In genomic region chr21:37562920-37563640, GRCh38 we compare ENCODE assay signal across 8 cellular contexts.
DNase-seq lines count a peak whose midpoint lies in the region; ATAC-seq and TF ChIP-seq lines count a peak whose summit lies in the region.

No MANE protein-coding gene starts in this region.

- peaks cover 15% of the 10 kb centered on the region for H3K27me3 Mint-ChIP-seq in endodermal cell (ENCODE audit: insufficient read depth)

- peak overlapping the region; percentile 65 for H3K4me3 Mint-ChIP-seq in endodermal cell

- H3K36me3 Mint-ChIP-seq in endodermal cell (ENCODE audit: low read depth), result no peaks in the 10 kb centered on the region

- H3K4me2 ChIP-seq in SK-N-SH (peak overlapping the region; percentile 96), osteoblast (ENCODE audit: insufficient read depth, low read length) (peak overlapping the region; percentile 99)

- no peak for TF ChIP-seq CTCF in SK-N-SH (IDR thresholded peaks at IDR 0.05)
- TF ChIP-seq CTCF in RWPE2 (IDR thresholded peaks at IDR 0.05; ENCODE audit: poor library complexity, severe bottlenecking), result no peak
- TF ChIP-seq CTCF in endodermal cell (conservative IDR thresholded peaks at IDR 0.05), result no peak
- no peak for TF ChIP-seq CTCF in osteoblast (IDR thresholded peaks at IDR 0.05; ENCODE audit: extremely low read depth, low read depth, low read length)

- H3K36me3 ChIP-seq in SK-N-SH (replicated peaks in 1 of 2; ENCODE audit: control insufficient read depth in 1 of 2, insufficient read depth in 2 of 2, low read length in 1 of 2) (no peaks in the 10 kb centered on the region), RWPE2 (ENCODE audit: low read depth) (no peaks in the 10 kb centered on the region), endodermal cell (ENCODE audit: control insufficient read depth, insufficient read depth, low read length) (no peaks in the 10 kb centered on the region), osteoblast (ENCODE audit: insufficient read depth, low read length) (no peaks in the 10 kb centered on the region)

- DNase-seq in SK-N-SH, result no peak
- DNase-seq in RWPE2 (ENCODE audit: low spot score), result no peak
- no peak for DNase-seq in endodermal cell
- no peak for DNase-seq in osteoblast (ENCODE audit: insufficient read length, low spot score, missing footprints)
- DNase-seq in erythroblast (lab: John Stamatoyannopoulos, UW), result no peak
- no peak for DNase-seq in NCI-H2107 (lab: John Stamatoyannopoulos, UW)

- no peaks in the 10 kb centered on the region for H3K27me3 ChIP-seq in SK-N-SH (ENCODE audit: insufficient read depth)
- H3K27me3 ChIP-seq in RWPE2 (ENCODE audit: insufficient read depth, poor library complexity, severe bottlenecking), result no peaks in the 10 kb centered on the region
- no peaks in the 10 kb centered on the region for H3K27me3 ChIP-seq in endodermal cell (ENCODE audit: control insufficient read depth, insufficient read depth, low read length, poor library complexity, severe bottlenecking)
- no peaks in the 10 kb centered on the region for H3K27me3 ChIP-seq in osteoblast (ENCODE audit: insufficient read depth, low read length)

- peaks cover 7 to 20% of the 10 kb centered on the region in 2 experiments; a peak in 2 of 4 replicates for H3K4me1 ChIP-seq in SK-N-SH (ENCODE audit: control insufficient read depth in 1 of 2, insufficient read depth in 2 of 2, low read depth in 1 of 2, low read length in 1 of 2)
- no peaks in the 10 kb centered on the region for H3K4me1 ChIP-seq in RWPE2 (ENCODE audit: insufficient read depth, poor library complexity, severe bottlenecking)
- H3K4me1 ChIP-seq in endodermal cell (ENCODE audit: control insufficient read depth, insufficient read depth, low read length), result no peaks in the 10 kb centered on the region
- H3K4me1 ChIP-seq in osteoblast (ENCODE audit: insufficient read depth, low read length), result peaks cover 19% of the 10 kb centered on the region

- TF ChIP-seq RAD21 in SK-N-SH (IDR thresholded peaks at IDR 0.05; ENCODE audit: low read length), result no peak

- H3K9me3 Mint-ChIP-seq in endodermal cell, result peaks cover 25% of the 10 kb centered on the region

- WGBS in SK-N-SH (ENCODE audit: low lambda C conversion rate), result 93% methylated on average over 5 of the region's 22 CpGs
- 90 to 96% methylated on average over 14 to 22 of the region's 22 CpGs for WGBS in endodermal cell (ENCODE audit: insufficient coverage in 1 of 2, insufficient read length in 1 of 2), 2 experiments

- H4K20me1 ChIP-seq in SK-N-SH (ENCODE audit: insufficient read depth) (no peaks in the 10 kb centered on the region), osteoblast (ENCODE audit: insufficient read depth, low read length) (no peaks in the 10 kb centered on the region)

- H3K27ac ChIP-seq in SK-N-SH (ENCODE audit: low read depth in 2 of 2, low read length in 1 of 2), result peak overlapping the region; percentile 87 to 99
- peak overlapping the region; percentile 75 for H3K27ac ChIP-seq in RWPE2 (ENCODE audit: poor library complexity, severe bottlenecking)
- no peak overlapping the region for H3K27ac ChIP-seq in endodermal cell (ENCODE audit: low read depth, low read length)
- H3K27ac ChIP-seq in osteoblast (ENCODE audit: low read depth, low read length), result peak overlapping the region; percentile 99

- H3K4me3 ChIP-seq in SK-N-SH (ENCODE audit: low read depth in 2 of 2, low read length in 1 of 2) (peak overlapping the region; percentile 68 to 73), RWPE2 (ENCODE audit: severe bottlenecking) (peak overlapping the region; percentile 37), endodermal cell (ENCODE audit: low read length) (peak overlapping the region; percentile 65), osteoblast (ENCODE audit: insufficient read depth, low read length) (peak overlapping the region; percentile 85)

- ATAC-seq in SK-N-SH treated with all-trans-retinoic acid at 6 μM for 48 hours (no peak), HG02678 (IDR thresholded peaks at IDR 0.05; ENCODE audit: unreplicated experiment) (peak; percentile 11), RWPE2 (ENCODE audit: low read depth) (no peak)

- CTCF ChIA-PET in SK-N-SH (lab: Yijun Ruan, JAX), result interaction anchor here (1.0 to 2.9 kb wide), 4 partner anchors 10 to 352 kb away, joined by 3 to 8 read pairs (median 4); no protein-coding TSS in a partner anchor

- no peak overlapping the region for H3K27ac Mint-ChIP-seq in endodermal cell

- H3K79me2 ChIP-seq in SK-N-SH (ENCODE audit: insufficient read depth) (no peaks in the 10 kb centered on the region), osteoblast (ENCODE audit: insufficient read depth, low read length) (no peaks in the 10 kb centered on the region)

- H3K9me3 ChIP-seq in SK-N-SH (no peaks in the 10 kb centered on the region), RWPE2 (ENCODE audit: severe bottlenecking) (no peaks in the 10 kb centered on the region), endodermal cell (ENCODE audit: control insufficient read depth, low read length) (peaks cover 10% of the 10 kb centered on the region), osteoblast (ENCODE audit: low read depth, low read length) (no peaks in the 10 kb centered on the region)

- POLR2A ChIA-PET in SK-N-SH (lab: Yijun Ruan, JAX), result interaction anchor here (0.9 to 1.5 kb wide), 6 partner anchors 8 to 295 kb away, joined by 3 to 9 read pairs (median 4); partner anchors contain the start of gene VPS26C

- TF ChIP-seq EP300 in SK-N-SH (IDR thresholded peaks at IDR 0.05; ENCODE audit: borderline replicate concordance in 1 of 2, low read depth in 1 of 2, low read length in 1 of 2), result no peak

- no peak for TF ChIP-seq POLR2A in erythroblast (IDR thresholded peaks at IDR 0.05; ENCODE audit: low read length)

- peak overlapping the region; percentile 94 for H3K9ac ChIP-seq in SK-N-SH
- no peak overlapping the region for H3K9ac ChIP-seq in endodermal cell (ENCODE audit: extremely low read depth, low read length, poor library complexity, severe bottlenecking)

- peaks cover 14% of the 10 kb centered on the region for H3K4me1 Mint-ChIP-seq in endodermal cell

- no peaks in the 10 kb centered on the region for H3K9me2 ChIP-seq in SK-N-SH

- peak overlapping the region; percentile 99 for H2AFZ ChIP-seq in SK-N-SH (ENCODE audit: low read depth)
- H2AFZ ChIP-seq in osteoblast (ENCODE audit: low read length), result peak overlapping the region; percentile 99

- peaks cover 12% of the 10 kb centered on the region for H3F3A ChIP-seq in SK-N-SH (replicated peaks; ENCODE audit: insufficient read depth)

TF ChIP-seq in SK-N-SH, 30 proteins besides CTCF, POLR2A, EP300 and RAD21 (continues in another document):
- TF ChIP-seq MAX (IDR thresholded peaks at IDR 0.05; ENCODE audit: low read depth), result no peak
- no peak for TF ChIP-seq RXRA (IDR thresholded peaks at IDR 0.05; ENCODE audit: borderline replicate concordance, low read depth)
- no peak for TF ChIP-seq NFIC (IDR thresholded peaks at IDR 0.05; ENCODE audit: borderline replicate concordance)
- no peak for TF ChIP-seq TAF1 (IDR thresholded peaks at IDR 0.05; ENCODE audit: borderline replicate concordance, low read depth, low read length)
- no peak for TF ChIP-seq ELF1 (IDR thresholded peaks at IDR 0.05)
- no peak for TF ChIP-seq YY1 (IDR thresholded peaks at IDR 0.05; ENCODE audit: low read depth)
- TF ChIP-seq TCF12 (IDR thresholded peaks at IDR 0.05), result no peak
- TF ChIP-seq ZBTB33 (IDR thresholded peaks at IDR 0.05; ENCODE audit: borderline replicate concordance, low read depth), result no peak

TF ChIP-seq in SK-N-SH treated with all-trans-retinoic acid at 6 μM for 48 hours, 23 proteins besides CTCF, POLR2A, EP300 and RAD21:
- TF ChIP-seq CSDC2 (CRISPR knock-in tag; IDR thresholded peaks at IDR 0.05) (no peak), PATZ1 (CRISPR knock-in tag; IDR thresholded peaks at IDR 0.05; ENCODE audit: borderline replicate concordance) (no peak), OSR1 (CRISPR knock-in tag; IDR thresholded peaks at IDR 0.05) (no peak), GLIS3 (CRISPR knock-in tag; IDR thresholded peaks at IDR 0.05) (no peak), ARNTL (CRISPR knock-in tag; IDR thresholded peaks at IDR 0.05; ENCODE audit: borderline replicate concordance, low read depth) (no peak), ZNF8 (CRISPR knock-in tag; IDR thresholded peaks at IDR 0.05) (no peak), TCF4 (CRISPR knock-in tag; IDR thresholded peaks at IDR 0.05; ENCODE audit: borderline replicate concordance) (no peak), ISL1 (CRISPR knock-in tag; IDR thresholded peaks at IDR 0.05) (no peak), ZC3H10 (CRISPR knock-in tag; IDR thresholded peaks at IDR 0.05) (no peak), SNAI2 (CRISPR knock-in tag; IDR thresholded peaks at IDR 0.05) (no peak), POU6F1 (CRISPR knock-in tag; IDR thresholded peaks at IDR 0.05; ENCODE audit: borderline replicate concordance, low read depth) (no peak), ZFP30 (CRISPR knock-in tag; IDR thresholded peaks at IDR 0.05) (no peak)
